In genomic region chrX:124354648-124355047, GRCh38 we compare ENCODE assay signal across 1 cellular context.
TF ChIP-seq lines count a peak whose summit lies in the region.

No MANE protein-coding gene starts in this region.

TF ChIP-seq in HepG2, 621 proteins besides CTCF, POLR2A, EP300 and RAD21:
- 0 out of 2 replicates have a peak, but pooled peaks have one; percentile 40 for TF ChIP-seq NFE2L2 (IDR thresholded peaks at IDR 0.05; ENCODE audit: low read length)
- TF ChIP-seq ZNF142 (CRISPR knock-in tag; IDR thresholded peaks at IDR 0.05) = no peak
- no peak for TF ChIP-seq ZNF34 (CRISPR knock-in tag; IDR thresholded peaks at IDR 0.05; ENCODE audit: borderline replicate concordance)
- TF ChIP-seq DMAP1 (CRISPR knock-in tag; IDR thresholded peaks at IDR 0.05) = no peak
- no peak for TF ChIP-seq PAX8 (CRISPR knock-in tag; IDR thresholded peaks at IDR 0.05; ENCODE audit: borderline replicate concordance)
- peak; percentile 61 to 86 for TF ChIP-seq MAFK (conservative IDR thresholded peaks at IDR 0.05 in 1 of 2, IDR thresholded peaks at IDR 0.05 in 1 of 2; ENCODE audit: low read length in 2 of 2)
- TF ChIP-seq HIC2 (CRISPR knock-in tag; IDR thresholded peaks at IDR 0.05; ENCODE audit: low read depth) = no peak
- TF ChIP-seq TAF1 (CRISPR knock-in tag; IDR thresholded peaks at IDR 0.05) = no peak
- TF ChIP-seq MAFF (IDR thresholded peaks at IDR 0.05; ENCODE audit: low read depth, low read length) = peak; percentile 81
- no peak for TF ChIP-seq CREB1 (IDR thresholded peaks at IDR 0.05)
- no peak for TF ChIP-seq CREB1 (CRISPR knock-in tag; IDR thresholded peaks at IDR 0.05)
- TF ChIP-seq RELA (CRISPR knock-in tag; IDR thresholded peaks at IDR 0.05) = no peak
- no peak for TF ChIP-seq AGO1 (IDR thresholded peaks at IDR 0.05; ENCODE audit: low read depth, low read length, poor library complexity, severe bottlenecking)
- no peak for TF ChIP-seq ZNF280D (CRISPR knock-in tag; IDR thresholded peaks at IDR 0.05)
- no peak for TF ChIP-seq ZNF547 (CRISPR knock-in tag; IDR thresholded peaks at IDR 0.05)
- TF ChIP-seq ATF7 (IDR thresholded peaks at IDR 0.05) = no peak
- no peak for TF ChIP-seq ATF7 (CRISPR knock-in tag; IDR thresholded peaks at IDR 0.05)
